In genomic region chrY:19567051-19567901, GRCh38 we compare ENCODE assay signal across 8 cellular contexts.
DNase-seq lines count a peak whose midpoint lies in the region; ATAC-seq and TF ChIP-seq lines count a peak whose summit lies in the region.

No MANE protein-coding gene starts in this region.

- H3K27me3 Mint-ChIP-seq in activated CD8-positive, alpha-beta memory T cell treated with anti-CD3 and anti-CD28 coated beads, Interleukin-2, amount 10 ng/mL, durations not matched to agents 7 days and 5 days, result no peaks in the 10 kb centered on the region
- H3K27me3 Mint-ChIP-seq in activated naive CD8-positive, alpha-beta T cell treated with anti-CD3 and anti-CD28 coated beads for 36 hours, result no peaks in the 10 kb centered on the region
- H3K27me3 Mint-ChIP-seq in osteocyte (ENCODE audit: unreplicated experiment), result no peaks in the 10 kb centered on the region

- H3K27me3 ChIP-seq in liver (ENCODE audit: control insufficient read depth in 4 of 4, insufficient read depth in 4 of 4, low read length in 3 of 4), result no peaks in the 10 kb centered on the region

- peak overlapping the region; percentile 97 for H3K27ac Mint-ChIP-seq in activated CD8-positive, alpha-beta memory T cell treated with anti-CD3 and anti-CD28 coated beads, Interleukin-2, amount 10 ng/mL, durations not matched to agents 7 days and 5 days
- peak overlapping the region; percentile 100 for H3K27ac Mint-ChIP-seq in activated naive CD8-positive, alpha-beta T cell treated with anti-CD3 and anti-CD28 coated beads for 36 hours
- no peak overlapping the region for H3K27ac Mint-ChIP-seq in osteocyte (ENCODE audit: unreplicated experiment)

- peak overlapping the region in 2 of 3 donors; percentile 18 to 56 for H3K4me3 ChIP-seq in liver (ENCODE audit: low read depth in 1 of 3, low read length in 3 of 3)

- TF ChIP-seq RAD21 in liver (IDR thresholded peaks at IDR 0.05), result no peak

- H3K4me3 Mint-ChIP-seq in activated CD8-positive, alpha-beta memory T cell treated with anti-CD3 and anti-CD28 coated beads, Interleukin-2, amount 10 ng/mL, durations not matched to agents 7 days and 5 days, result peak overlapping the region; percentile 93
- H3K4me3 Mint-ChIP-seq in activated naive CD8-positive, alpha-beta T cell treated with anti-CD3 and anti-CD28 coated beads for 36 hours, result peak overlapping the region; percentile 99
- H3K4me3 Mint-ChIP-seq in osteocyte (ENCODE audit: unreplicated experiment), result no peak overlapping the region

- H3K4me1 Mint-ChIP-seq in activated CD8-positive, alpha-beta memory T cell treated with anti-CD3 and anti-CD28 coated beads, Interleukin-2, amount 10 ng/mL, durations not matched to agents 7 days and 5 days, result peaks cover 29% of the 10 kb centered on the region
- H3K4me1 Mint-ChIP-seq in activated naive CD8-positive, alpha-beta T cell treated with anti-CD3 and anti-CD28 coated beads for 36 hours, result peaks cover 14% of the 10 kb centered on the region
- no peaks in the 10 kb centered on the region for H3K4me1 Mint-ChIP-seq in osteocyte (ENCODE audit: unreplicated experiment)

- H3K9me3 Mint-ChIP-seq in activated CD8-positive, alpha-beta memory T cell treated with anti-CD3 and anti-CD28 coated beads, Interleukin-2, amount 10 ng/mL, durations not matched to agents 7 days and 5 days (ENCODE audit: low read depth), result no peaks in the 10 kb centered on the region
- no peaks in the 10 kb centered on the region for H3K9me3 Mint-ChIP-seq in activated naive CD8-positive, alpha-beta T cell treated with anti-CD3 and anti-CD28 coated beads for 36 hours
- H3K9me3 Mint-ChIP-seq in osteocyte (ENCODE audit: unreplicated experiment), result no peaks in the 10 kb centered on the region

- H3K9me3 ChIP-seq in liver (ENCODE audit: control insufficient read depth in 4 of 4, low read length in 3 of 4), result no peaks in the 10 kb centered on the region

- peak overlapping the region in 1 of 2 donors; percentile 89 for H3K9ac ChIP-seq in liver (ENCODE audit: low read depth in 1 of 2, low read length in 2 of 2)

- TF ChIP-seq CTCF in liver (IDR thresholded peaks at IDR 0.05; ENCODE audit: low read depth, low read length, missing input control), result no peak
- TF ChIP-seq CTCF in osteocyte (IDR thresholded peaks at IDR 0.05), result no peak

- under 1% methylated on average over 52 of the region's 52 CpGs for WGBS in liver

- peak; percentile 89 for ATAC-seq in activated CD8-positive, alpha-beta memory T cell treated with anti-CD3 and anti-CD28 coated beads, Interleukin-2, amount 10 ng/mL, durations not matched to agents 7 days and 5 days

- CTCF ChIA-PET in activated CD8-positive, alpha-beta memory T cell treated with anti-CD3 and anti-CD28 coated beads, Interleukin-2, amount 10 ng/mL, durations not matched to agents 7 days and 5 days (lab: Charles Lee), result interaction anchor here (1.0 kb wide), 2 partner anchors 10 to 69 kb away, joined by 3 to 4 read pairs; no protein-coding TSS in a partner anchor

- peaks cover 7% of the 10 kb centered on the region for H3K36me3 Mint-ChIP-seq in activated CD8-positive, alpha-beta memory T cell treated with anti-CD3 and anti-CD28 coated beads, Interleukin-2, amount 10 ng/mL, durations not matched to agents 7 days and 5 days
- H3K36me3 Mint-ChIP-seq in activated naive CD8-positive, alpha-beta T cell treated with anti-CD3 and anti-CD28 coated beads for 36 hours, result peaks cover 9% of the 10 kb centered on the region
- no peaks in the 10 kb centered on the region for H3K36me3 Mint-ChIP-seq in osteocyte (ENCODE audit: unreplicated experiment)

- H3K36me3 ChIP-seq in liver (ENCODE audit: control insufficient read depth in 4 of 4, insufficient read depth in 3 of 4, low read depth in 1 of 4, low read length in 3 of 4), result no peaks in the 10 kb centered on the region

- peaks cover 0 to 2% (median 0%) of the 10 kb centered on the region in 4 donors for H3K4me1 ChIP-seq in liver (ENCODE audit: control insufficient read depth in 4 of 4, insufficient read depth in 4 of 4, low read length in 3 of 4)

- DNase-seq in activated CD8-positive, alpha-beta memory T cell treated with anti-CD3 and anti-CD28 coated beads, Interleukin-2, amount 10 ng/mL, durations not matched to agents 7 days and 5 days, result peak; percentile 91
- DNase-seq in activated CD8-positive, alpha-beta memory T cell treated with anti-CD3 and anti-CD28 coated beads for 24 hours, result no peak
- DNase-seq in NCI-H2196 (lab: John Stamatoyannopoulos, UW; ENCODE audit: unreplicated experiment) (peak; percentile 96), superior temporal gyrus (ENCODE audit: extremely low spot score) (peak; percentile 90), osteocyte (ENCODE audit: extremely low spot score, unreplicated experiment) (no peak), NCI-H1417 treated with DMSO at 0.1 percent for 48 hours (lab: John Stamatoyannopoulos, UW) (no peak)
- peak; percentile 79 for DNase-seq in activated naive CD8-positive, alpha-beta T cell treated with anti-CD3 and anti-CD28 coated beads for 36 hours

- H3K27ac ChIP-seq in liver (ENCODE audit: low read depth in 1 of 2, low read length in 2 of 2), result peak overlapping the region in 1 of 2 donors; percentile 79

TF ChIP-seq in liver, 16 proteins besides CTCF, POLR2A, EP300 and RAD21:
- TF ChIP-seq HNF4A (conservative IDR thresholded peaks at IDR 0.05) (peak in 1 of 2 donors; percentile 11), TAF1 (conservative IDR thresholded peaks at IDR 0.05) (no peak), MAX (IDR thresholded peaks at IDR 0.05) (peak; percentile 77), NR2F2 (IDR thresholded peaks at IDR 0.05) (no peak), FOXA1 (IDR thresholded peaks at IDR 0.05) (no peak), ZBTB33 (IDR thresholded peaks at IDR 0.05) (peak; percentile 35), REST (IDR thresholded peaks at IDR 0.05) (peak; percentile 31), GABPA (IDR thresholded peaks at IDR 0.05 in 1 of 2, conservative IDR thresholded peaks at IDR 0.05 in 1 of 2) (peak in 1 of 2 donors; percentile 81), JUND (IDR thresholded peaks at IDR 0.05) (peak in 1 of 2 donors; percentile 11), YY1 (IDR thresholded peaks at IDR 0.05) (peak; percentile 59), EGR1 (IDR thresholded peaks at IDR 0.05; ENCODE audit: low read depth in 2 of 2) (no peak), FOXA2 (IDR thresholded peaks at IDR 0.05) (no peak), RXRA (IDR thresholded peaks at IDR 0.05) (no peak), SP1 (IDR thresholded peaks at IDR 0.05) (no peak), ATF3 (IDR thresholded peaks at IDR 0.05) (no peak), HNF4G (IDR thresholded peaks at IDR 0.05) (no peak)

Comparison
In these comparisons a context has a peak if more than half of its experiments do, and no peak if none do; other contexts are left out.
1. DNase-seq: peak in activated CD8-positive, alpha-beta memory T cell treated with anti-CD3 and anti-CD28 coated beads, Interleukin-2, amount 10 ng/mL, durations not matched to agents 7 days and 5 days (single experiment), NCI-H2196 (single experiment), activated naive CD8-positive, alpha-beta T cell treated with anti-CD3 and anti-CD28 coated beads for 36 hours (single experiment) and superior temporal gyrus (single experiment); none in activated CD8-positive, alpha-beta memory T cell treated with anti-CD3 and anti-CD28 coated beads for 24 hours (single experiment), osteocyte (single experiment) and NCI-H1417 treated with DMSO at 0.1 percent for 48 hours (single experiment).